23 cellular contexts compared by ENCODE assay signal in the genomic region with DNA sequence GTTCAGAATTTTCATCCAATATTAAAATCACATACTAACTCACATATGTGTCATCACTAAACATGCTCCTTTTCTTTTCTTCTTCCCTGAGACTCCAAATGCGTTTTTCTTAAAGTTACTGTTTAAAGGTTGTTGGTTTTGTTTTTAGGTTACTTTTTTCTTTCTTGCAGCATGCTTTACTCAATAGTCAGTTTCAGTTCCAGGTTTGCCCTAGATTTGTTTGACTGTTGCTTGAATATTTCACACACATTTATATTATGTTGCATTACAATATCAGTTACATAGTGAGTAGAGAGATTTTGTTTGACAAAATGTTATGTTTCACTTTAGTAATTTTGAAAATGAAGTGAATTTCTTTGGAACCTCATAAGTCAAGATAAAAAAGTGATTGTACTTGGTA. TPM values are rescaled to one million over a fixed set of nuclear protein-coding genes. Genes with fewer than 3 reads are reported as not detected.
"Had no signal": no experiment of that assay in that cellular context is flagged by ENCODE, and none has a peak within 500 bp of the region (broad histone marks: within the 10 kb centered on the region; RNA-seq: fewer than 3 reads in every experiment).

No MANE protein-coding gene starts in this region.

- H3K36me3 ChIP-seq: Peyer's patch had no signal

- DNase-seq: activated CD4-positive, alpha-beta T cell treated with anti-CD3 and anti-CD28 coated beads for 4 hours; activated CD8-positive, alpha-beta memory T cell treated with anti-CD3 and anti-CD28 coated beads, Interleukin-2, amount 50 U/mL, for 4 hours; activated CD8-positive, alpha-beta T cell treated with anti-CD3 and anti-CD28 coated beads for 36 hours; activated gamma-delta T cell treated with Interleukin-2 at 50 U/mL for 16 hours; activated naive CD4-positive, alpha-beta T cell treated with anti-CD3 and anti-CD28 coated beads, Interleukin-2, amount 10 ng/mL, durations not matched to agents 7 days and 5 days; activated naive CD8-positive, alpha-beta T cell treated with anti-CD3 and anti-CD28 coated beads for 36 hours; activated T-cell treated with anti-CD3 and anti-CD28 coated beads, Interleukin-2, amount 50 U/mL, for 72 hours; cerebellar nuclear complex; KG1; NCI-H1048; NCI-H146; NCI-H187 treated with DMSO at 0.1 percent for 48 hours; NCI-H2081 treated with DMSO at 0.1 percent for 48 hours; NCI-H446; NCI-H524; Peyer's patch; Right ventricle myocardium superior; T-cell had no signal

- H3K27me3 ChIP-seq: Peyer's patch had no signal

- H3K9me3 ChIP-seq: Peyer's patch had no signal

- ATAC-seq: activated CD4-positive, CD25-positive, alpha-beta regulatory T cell treated with anti-CD3 and anti-CD28 coated beads, Interleukin-2, amount 50 U/mL, for 24 hours; activated CD8-positive, alpha-beta T cell treated with anti-CD3 and anti-CD28 coated beads for 36 hours; activated T-cell treated with anti-CD3 and anti-CD28 coated beads, Interleukin-2, amount 50 U/mL, for 72 hours; T-cell had no signal

- H3K4me3 ChIP-seq: Peyer's patch had no signal

- H3K4me1 ChIP-seq: Peyer's patch had no signal

- H3K27ac ChIP-seq: Peyer's patch, RWPE1 had no signal

RNA-seq across cellular contexts. Expression of a gene that starts 27.2 kb away (rescaled TPM):
- total RNA-seq: activated CD8-positive, alpha-beta T cell treated with anti-CD3 and anti-CD28 coated beads for 36 hours; activated T-helper 2 cell treated with anti-CD3 and anti-CD28 coated beads, Interferon-gamma antibody, Interleukin-2, Interleukin-4, amounts not matched to agents 10 μg/mL and 5 μg/mL and 100 μg/mL, durations not matched to agents 14 hours and 24 hours and 36 hours; MCF 10A; T-helper 2 cell treated with Interferon-gamma antibody and Interleukin-4, amounts not matched to agents 100 ng/mL and 5 ng/mL, for 36 hours had no signal
